In the genomic region with DNA sequence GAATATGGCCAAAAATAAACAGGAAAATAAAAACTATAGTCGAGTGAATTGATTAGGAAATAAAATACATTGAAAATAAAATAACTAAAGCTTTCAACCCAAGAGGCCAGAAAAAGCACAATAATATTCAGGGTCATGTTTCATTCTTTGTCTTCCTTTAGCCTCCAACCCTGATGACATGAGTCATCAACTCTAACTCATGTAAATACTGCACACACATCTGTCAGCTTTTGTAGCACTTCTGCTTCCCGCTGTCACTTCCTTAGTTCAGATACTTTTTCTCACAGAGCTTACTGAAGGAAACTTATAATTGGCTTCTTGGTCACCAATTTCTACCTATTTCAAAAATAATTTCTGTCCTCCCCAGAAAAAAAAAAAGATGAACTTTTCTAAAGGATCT, we compare ENCODE assay signal across 9 cellular contexts.
A peak's percentile ranks its signal among the peaks of the same experiment; 100 is the strongest.
DNase-seq lines count a peak whose midpoint lies in the region; TF ChIP-seq lines count a peak whose summit lies in the region.
"Had no signal": no experiment of that assay in that cellular context is flagged by ENCODE, and none has a peak within 500 bp of the region (broad histone marks: within the 10 kb centered on the region; RNA-seq: fewer than 3 reads in every experiment).

No MANE protein-coding gene starts in this region.

- intact Hi-C loops in PC-9 (cut with micrococcal nuclease; ENCODE audit: unreplicated experiment), result no loop called here

- CTCF ChIA-PET in PC-9 (lab: Charles Lee), result no interaction called here

- H3K4me3 ChIP-seq in ectodermal cell (ENCODE audit: insufficient read depth, low read depth, low read length) (no peak overlapping the region), PC-9 (no peak overlapping the region)
- H3K4me3 ChIP-seq: body of pancreas had no signal

- H2AFZ ChIP-seq in PC-9, result no peak overlapping the region

- H3K9me3 ChIP-seq in ectodermal cell (ENCODE audit: control insufficient read depth, low read length) (no peaks in the 10 kb centered on the region), PC-9 (ENCODE audit: insufficient read depth, low read depth) (no peaks in the 10 kb centered on the region)
- H3K9me3 ChIP-seq: body of pancreas had no signal

- TF ChIP-seq CTCF in GM13976 (IDR thresholded peaks at IDR 0.05; ENCODE audit: borderline replicate concordance, control extremely low read depth, extremely low read depth, insufficient read depth, missing control alignments), result no peak
- no peak for TF ChIP-seq CTCF in PC-9 (conservative IDR thresholded peaks at IDR 0.05)

- H3K79me2 ChIP-seq in PC-9 (ENCODE audit: low read depth), result no peaks in the 10 kb centered on the region

- H3K4me1 ChIP-seq in ectodermal cell (ENCODE audit: control insufficient read depth, insufficient read depth, low read length), result no peaks in the 10 kb centered on the region
- no peaks in the 10 kb centered on the region for H3K4me1 ChIP-seq in PC-9 (replicated peaks; ENCODE audit: insufficient read depth)
- H3K4me1 ChIP-seq: body of pancreas had no signal

- no peak overlapping the region for H3K4me2 ChIP-seq in PC-9

- no peaks in the 10 kb centered on the region for H3K9me2 ChIP-seq in PC-9 (ENCODE audit: insufficient read depth)

- H3K27ac ChIP-seq in ectodermal cell (ENCODE audit: insufficient read depth, low read depth, low read length, poor library complexity, severe bottlenecking), result peak overlapping the region; percentile 8
- H3K27ac ChIP-seq in PC-9, result no peak overlapping the region
- H3K27ac ChIP-seq: body of pancreas had no signal

- POLR2A ChIA-PET in PC-9 (lab: Charles Lee; ENCODE audit: unreplicated experiment), result no interaction called here

- BruUV-seq in PC-9 (replicated peaks; lab: Mats Ljungman, UMichigan), result no TSS peak

- H3F3A ChIP-seq in PC-9 (ENCODE audit: insufficient read depth, low read depth), result no peaks in the 10 kb centered on the region

- in situ Hi-C loops in GM13976 (cut with MboI; ENCODE audit: low sequenced_read_pairs, unreplicated experiment), result no loop called here

- H3K27me3 ChIP-seq in ectodermal cell (ENCODE audit: control insufficient read depth, insufficient read depth, low read length, poor library complexity, severe bottlenecking) (no peaks in the 10 kb centered on the region), PC-9 (ENCODE audit: insufficient read depth, low read depth) (no peaks in the 10 kb centered on the region)
- H3K27me3 ChIP-seq: body of pancreas had no signal

- WGBS in ectodermal cell, 2 experiments, result 54 to 72% methylated on average over 1 of the region's 2 CpGs

- H3K36me3 ChIP-seq in ectodermal cell (ENCODE audit: control insufficient read depth, insufficient read depth, low read length) (no peaks in the 10 kb centered on the region), PC-9 (ENCODE audit: low read depth) (no peaks in the 10 kb centered on the region)

- H4K20me1 ChIP-seq in PC-9 (ENCODE audit: insufficient read depth), result no peaks in the 10 kb centered on the region

- DNase-seq in GM13976 (ENCODE audit: low spot score), result peak; percentile 29
- peak; percentile 41 for DNase-seq in HCEC 1CT
- DNase-seq in NAMALWA (ENCODE audit: low spot score), result peak; percentile 45
- DNase-seq in PC-9, result no peak
- DNase-seq in NCI-H1092 (lab: John Stamatoyannopoulos, UW), result no peak
- DNase-seq in stimulated activated CD4-positive, alpha-beta T cell treated with anti-CD3 and anti-CD28 coated beads, Interleukin-12 subunit alpha, Interleukin-12 subunit beta, amount 100 ng/mL, for 4 hours, result no peak
- no peak for DNase-seq in 8988T

Comparison
In these comparisons a context has a peak if more than half of its experiments do, and no peak if none do; other contexts are left out.
1. DNase-seq: peak in GM13976 (single experiment), HCEC 1CT (single experiment) and NAMALWA (single experiment); none in PC-9 (0 of 2), NCI-H1092 (single experiment), stimulated activated CD4-positive, alpha-beta T cell treated with anti-CD3 and anti-CD28 coated beads, Interleukin-12 subunit alpha, Interleukin-12 subunit beta, amount 100 ng/mL, for 4 hours (single experiment) and 8988T (single experiment).